15 cellular contexts compared by ENCODE assay signal in the genomic region with DNA sequence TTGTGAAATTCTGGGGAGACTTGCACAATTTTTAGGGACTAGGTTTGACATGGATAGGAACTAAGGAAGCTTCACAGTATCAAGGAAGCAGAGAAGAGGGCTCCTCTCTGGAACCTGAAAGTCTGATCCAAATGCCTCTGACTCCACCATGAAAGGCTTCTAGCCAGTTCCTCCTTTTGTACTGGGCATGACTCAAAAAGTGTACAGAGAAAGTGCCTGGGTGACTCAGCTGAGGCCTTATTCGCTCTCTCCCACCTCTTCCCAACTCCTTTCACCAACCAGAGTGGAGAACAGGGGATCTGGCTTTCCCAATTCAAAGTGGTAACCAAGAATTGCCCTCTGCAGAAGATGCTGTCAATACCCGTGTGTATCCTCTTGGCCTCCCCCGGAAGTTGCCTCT.
A peak's percentile ranks its signal among the peaks of the same experiment; 100 is the strongest.
DNase-seq lines count a peak whose midpoint lies in the region; ATAC-seq and TF ChIP-seq lines count a peak whose summit lies in the region.
"Had no signal": no experiment of that assay in that cellular context is flagged by ENCODE, and none has a peak within 500 bp of the region (broad histone marks: within the 10 kb centered on the region; RNA-seq: fewer than 3 reads in every experiment).

No MANE protein-coding gene starts in this region.

- no peak overlapping the region for H4K12ac ChIP-seq in trophoblast cell (ENCODE audit: low read depth, low read length)

- H2AK5ac ChIP-seq in trophoblast cell (ENCODE audit: low read length): no peak overlapping the region

- H3K4me3 Mint-ChIP-seq in CD8-positive, alpha-beta T cell: no peak overlapping the region
- H3K4me3 Mint-ChIP-seq: activated CD4-positive, alpha-beta T cell treated with anti-CD3 and anti-CD28 coated beads, Interleukin-2, amount 10 ng/mL, durations not matched to agents 7 days and 5 days; dendritic cell treated with granulocyte-macrophage colony-stimulating factor and Interleukin-4, amounts not matched to agents 40 ng/mL and 50 ng/mL, for 4 days had no signal

- no peaks in the 10 kb centered on the region for H3K9me3 ChIP-seq in MG63
- no peaks in the 10 kb centered on the region for H3K9me3 ChIP-seq in trophoblast cell (ENCODE audit: insufficient read depth, low read depth, low read length)
- H3K9me3 ChIP-seq in CD8-positive, alpha-beta T cell (ENCODE audit: low read length): no peaks in the 10 kb centered on the region
- H3K9me3 ChIP-seq in transverse colon: no peaks in the 10 kb centered on the region
- no peaks in the 10 kb centered on the region for H3K9me3 ChIP-seq in HAP-1
- H3K9me3 ChIP-seq: SK-N-SH had no signal

- CTCF ChIA-PET in CD8-positive, alpha-beta T cell (lab: Charles Lee): no interaction called here

- H3K79me2 ChIP-seq in trophoblast cell (ENCODE audit: control insufficient read depth, insufficient read depth, low read length, poor library complexity): no peaks in the 10 kb centered on the region

- TF ChIP-seq CTCF in GM10266 (IDR thresholded peaks at IDR 0.05; ENCODE audit: control insufficient read depth, insufficient read depth, low read depth, missing control alignments) (no peak), transverse colon (IDR thresholded peaks at IDR 0.05) (no peak)
- no peak for TF ChIP-seq CTCF in CD8-positive, alpha-beta T cell (IDR thresholded peaks at IDR 0.05)

- TF ChIP-seq EP300 in transverse colon (IDR thresholded peaks at IDR 0.05; ENCODE audit: low read depth): no peak

- no peak overlapping the region for H2AFZ ChIP-seq in trophoblast cell (ENCODE audit: insufficient read depth, low read length, poor library complexity)

- in situ Hi-C loops in transverse colon (cut with MboI; ENCODE audit: low pct_ligation_motif_present in 1 of 4, low pct_unique_long_range_greater_than_20kb in 1 of 4, low sequenced_read_pairs in 3 of 4): no loop called here
- in situ Hi-C loops in HAP-1 (cut with MboI; ENCODE audit: low sequenced_read_pairs): no loop called here

- H4K91ac ChIP-seq in trophoblast cell (ENCODE audit: low read depth, low read length): no peak overlapping the region

- no peak overlapping the region for H2BK12ac ChIP-seq in trophoblast cell (ENCODE audit: low read length)

- no peak overlapping the region for H2BK5ac ChIP-seq in trophoblast cell (ENCODE audit: low read depth, low read length, poor library complexity)

- H3K27me3 ChIP-seq in MG63 (no peaks in the 10 kb centered on the region), trophoblast cell (ENCODE audit: insufficient read depth, low read length) (no peaks in the 10 kb centered on the region), transverse colon (no peaks in the 10 kb centered on the region), HAP-1 (ENCODE audit: low read depth) (peaks cover 4% of the 10 kb centered on the region; the same call in 1 of the 2 replicates)
- H3K27me3 ChIP-seq in CD8-positive, alpha-beta T cell (ENCODE audit: insufficient read depth, low read length): no peaks in the 10 kb centered on the region

- H3K79me1 ChIP-seq in trophoblast cell (ENCODE audit: low read length): no peaks in the 10 kb centered on the region

- H3K14ac ChIP-seq in trophoblast cell (ENCODE audit: low read length): no peak overlapping the region

- peak; percentile 71 for ATAC-seq in GM18868 (IDR thresholded peaks at IDR 0.05; ENCODE audit: unreplicated experiment)
- no peak for ATAC-seq in CD8-positive, alpha-beta T cell

- no CpG with 5 or more reads among the region's 3 CpGs for WGBS in trophoblast cell (ENCODE audit: extremely low coverage, insufficient coverage, insufficient read length)
- 94 to 100% methylated on average over 1 to 3 of the region's 3 CpGs for WGBS in transverse colon (ENCODE audit: low coverage in 1 of 2), 2 donors

- POLR2A ChIA-PET in CD8-positive, alpha-beta T cell (lab: Charles Lee): no interaction called here

- no peak overlapping the region for H3K4me3 ChIP-seq in MG63
- H3K4me3 ChIP-seq in trophoblast cell (ENCODE audit: low read depth, low read length): no peak overlapping the region
- H3K4me3 ChIP-seq in CD8-positive, alpha-beta T cell (ENCODE audit: low read depth, low read length): no peak overlapping the region
- no peak overlapping the region for H3K4me3 ChIP-seq in transverse colon
- no peak overlapping the region for H3K4me3 ChIP-seq in HAP-1
- H3K4me3 ChIP-seq: lung had no signal

- DNase-seq in MG63: peak; percentile 54
- peak; percentile 55 for DNase-seq in astrocyte of the hippocampus (ENCODE audit: low read depth, low spot score)
- DNase-seq in trophoblast cell: peak; percentile 8 to 18
- DNase-seq in GM10266 (ENCODE audit: extremely low spot score): no peak
- no peak for DNase-seq in CD8-positive, alpha-beta T cell
- no peak for DNase-seq in transverse colon
- DNase-seq in HAP-1 (ENCODE audit: low spot score in 2 of 2): no peak
- DNase-seq: activated CD4-positive, alpha-beta T cell treated with anti-CD3 and anti-CD28 coated beads, Interleukin-2, amount 10 ng/mL, durations not matched to agents 7 days and 5 days; NCI-H526; nucleus accumbens; SK-N-SH; stimulated activated CD8-positive, alpha-beta memory T cell treated with anti-CD3 and anti-CD28 coated beads, Interleukin-4, amount 100 ng/mL, for 48 hours had no signal

- no peaks in the 10 kb centered on the region for H3K27me3 Mint-ChIP-seq in CD8-positive, alpha-beta T cell (ENCODE audit: low read depth)
- H3K27me3 Mint-ChIP-seq: activated CD4-positive, alpha-beta T cell treated with anti-CD3 and anti-CD28 coated beads, Interleukin-2, amount 10 ng/mL, durations not matched to agents 7 days and 5 days had no signal

- no peaks in the 10 kb centered on the region for H3K36me3 Mint-ChIP-seq in CD8-positive, alpha-beta T cell

- H3K4me1 ChIP-seq in trophoblast cell (ENCODE audit: control insufficient read depth in 1 of 2, insufficient read depth in 2 of 2, low read length in 2 of 2): no peaks in the 10 kb centered on the region
- no peaks in the 10 kb centered on the region for H3K4me1 ChIP-seq in CD8-positive, alpha-beta T cell (ENCODE audit: insufficient read depth, low read length)
- H3K4me1 ChIP-seq in transverse colon: peaks cover 0 to 5% (median 2%) of the 10 kb centered on the region in 4 donors
- H3K4me1 ChIP-seq in HAP-1: no peaks in the 10 kb centered on the region

- H2BK120ac ChIP-seq in trophoblast cell (ENCODE audit: insufficient read depth, low read length, poor library complexity): no peak overlapping the region

- no peak overlapping the region for H3K4ac ChIP-seq in trophoblast cell (ENCODE audit: low read depth, low read length)

- H3K9ac ChIP-seq in trophoblast cell (ENCODE audit: low read length): no peak overlapping the region
- H3K9ac ChIP-seq: SK-N-SH had no signal

- H3K18ac ChIP-seq in trophoblast cell (ENCODE audit: low read length): no peak overlapping the region

- H4K8ac ChIP-seq in trophoblast cell (ENCODE audit: low read depth, low read length): no peak overlapping the region

- TF ChIP-seq POLR2A in transverse colon (IDR thresholded peaks at IDR 0.05): no peak

- intact Hi-C loops in CD8-positive, alpha-beta T cell (cut with DNase I, micrococcal nuclease): no loop called here
- intact Hi-C loops in transverse colon (cut with DNase I; ENCODE audit: low total_unique reads): no loop called here

- H3K36me3 ChIP-seq in MG63 (no peaks in the 10 kb centered on the region), trophoblast cell (ENCODE audit: control insufficient read depth in 1 of 2, insufficient read depth in 2 of 2, low read length in 2 of 2) (no peaks in the 10 kb centered on the region), transverse colon (no peaks in the 10 kb centered on the region), HAP-1 (replicated peaks) (no peaks in the 10 kb centered on the region)
- no peaks in the 10 kb centered on the region for H3K36me3 ChIP-seq in CD8-positive, alpha-beta T cell (ENCODE audit: insufficient read depth, low read length)

- no peak overlapping the region for H3K27ac ChIP-seq in trophoblast cell (ENCODE audit: low read depth, low read length)
- H3K27ac ChIP-seq in CD8-positive, alpha-beta T cell (ENCODE audit: low read depth, low read length): no peak overlapping the region
- no peak overlapping the region for H3K27ac ChIP-seq in transverse colon

- H3K4me1 Mint-ChIP-seq in CD8-positive, alpha-beta T cell (ENCODE audit: low read depth): no peaks in the 10 kb centered on the region
- H3K4me1 Mint-ChIP-seq: activated CD4-positive, alpha-beta T cell treated with anti-CD3 and anti-CD28 coated beads, Interleukin-2, amount 10 ng/mL, durations not matched to agents 7 days and 5 days had no signal

- H3K27ac Mint-ChIP-seq in CD8-positive, alpha-beta T cell: no peak overlapping the region
- H3K27ac Mint-ChIP-seq: activated CD4-positive, alpha-beta T cell treated with anti-CD3 and anti-CD28 coated beads, Interleukin-2, amount 10 ng/mL, durations not matched to agents 7 days and 5 days; dendritic cell treated with granulocyte-macrophage colony-stimulating factor and Interleukin-4, amounts not matched to agents 40 ng/mL and 50 ng/mL, for 4 days had no signal

- H3K23ac ChIP-seq in trophoblast cell (ENCODE audit: low read length): no peak overlapping the region

- H3K4me2 ChIP-seq in trophoblast cell (ENCODE audit: low read length): no peak overlapping the region
- H3K4me2 ChIP-seq: SK-N-SH had no signal

- no peaks in the 10 kb centered on the region for H3K9me3 Mint-ChIP-seq in CD8-positive, alpha-beta T cell
- H3K9me3 Mint-ChIP-seq: dendritic cell treated with granulocyte-macrophage colony-stimulating factor and Interleukin-4, amounts not matched to agents 40 ng/mL and 50 ng/mL, for 4 days had no signal

Comparison
In these comparisons a context has a peak if more than half of its experiments do, and no peak if none do; other contexts are left out.
1. DNase-seq: peak in MG63 (single experiment), astrocyte of the hippocampus (single experiment) and trophoblast cell (2 of 2); none in GM10266 (single experiment), CD8-positive, alpha-beta T cell (0 of 7), transverse colon (single experiment) and HAP-1 (0 of 2).